Comparison of ENCODE assay signal across 1 cellular context in the genomic region with DNA sequence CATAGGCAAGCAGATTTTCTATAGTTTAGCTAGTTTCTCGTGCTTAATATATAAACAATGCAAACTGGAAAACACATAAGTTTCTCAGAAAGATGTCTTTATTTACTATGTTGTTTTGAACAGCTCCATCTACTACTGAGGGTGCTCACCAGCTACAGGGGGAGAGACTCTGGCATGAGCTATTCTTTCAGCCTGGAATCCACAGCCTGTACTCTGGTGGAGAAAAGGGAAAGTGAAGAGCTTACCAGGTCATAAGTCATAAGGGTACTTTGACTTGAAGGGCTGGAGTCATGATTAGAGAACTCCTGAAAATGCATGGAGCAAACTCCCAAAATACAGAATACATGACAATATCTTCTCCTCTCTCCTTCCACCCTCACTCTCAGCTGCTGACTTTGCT.
TF ChIP-seq lines count a peak whose summit lies in the region.

No MANE protein-coding gene starts in this region.

TF ChIP-seq in GM12878, 131 proteins besides CTCF, POLR2A, EP300 and RAD21:
- TF ChIP-seq IKZF2 (IDR thresholded peaks at IDR 0.05), result no peak
- TF ChIP-seq JUND (IDR thresholded peaks at IDR 0.05; ENCODE audit: low read depth, low read length), result no peak
- no peak for TF ChIP-seq FOXM1 (IDR thresholded peaks at IDR 0.05; ENCODE audit: low read depth, low read length)
- no peak for TF ChIP-seq POLR2AphosphoS5 (IDR thresholded peaks at IDR 0.05; ENCODE audit: low read length)
- TF ChIP-seq SMC3 (IDR thresholded peaks at IDR 0.05; ENCODE audit: borderline replicate concordance, low read length), result no peak
- TF ChIP-seq TARDBP (IDR thresholded peaks at IDR 0.05; ENCODE audit: borderline replicate concordance), result no peak
- TF ChIP-seq EZH2 (IDR thresholded peaks at IDR 0.05; ENCODE audit: borderline replicate concordance, control insufficient read depth, low read depth, low read length), result no peak
- TF ChIP-seq ZSCAN29 (IDR thresholded peaks at IDR 0.05), result no peak
- TF ChIP-seq NFYA (IDR thresholded peaks at IDR 0.05; ENCODE audit: borderline replicate concordance, low read depth, low read length), result no peak
- TF ChIP-seq, protein P1, sequence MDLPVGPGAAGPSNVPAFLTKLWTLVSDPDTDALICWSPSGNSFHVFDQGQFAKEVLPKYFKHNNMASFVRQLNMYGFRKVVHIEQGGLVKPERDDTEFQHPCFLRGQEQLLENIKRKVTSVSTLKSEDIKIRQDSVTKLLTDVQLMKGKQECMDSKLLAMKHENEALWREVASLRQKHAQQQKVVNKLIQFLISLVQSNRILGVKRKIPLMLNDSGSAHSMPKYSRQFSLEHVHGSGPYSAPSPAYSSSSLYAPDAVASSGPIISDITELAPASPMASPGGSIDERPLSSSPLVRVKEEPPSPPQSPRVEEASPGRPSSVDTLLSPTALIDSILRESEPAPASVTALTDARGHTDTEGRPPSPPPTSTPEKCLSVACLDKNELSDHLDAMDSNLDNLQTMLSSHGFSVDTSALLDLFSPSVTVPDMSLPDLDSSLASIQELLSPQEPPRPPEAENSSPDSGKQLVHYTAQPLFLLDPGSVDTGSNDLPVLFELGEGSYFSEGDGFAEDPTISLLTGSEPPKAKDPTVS (IDR thresholded peaks at IDR 0.05; ENCODE audit: low read depth, low read length), result no peak
- no peak for TF ChIP-seq NRF1 (conservative IDR thresholded peaks at IDR 0.05; ENCODE audit: low read depth, low read length)
- no peak for TF ChIP-seq ZNF274 (IDR thresholded peaks at IDR 0.05; ENCODE audit: insufficient read depth, insufficient read length)
- TF ChIP-seq, protein P2, sequence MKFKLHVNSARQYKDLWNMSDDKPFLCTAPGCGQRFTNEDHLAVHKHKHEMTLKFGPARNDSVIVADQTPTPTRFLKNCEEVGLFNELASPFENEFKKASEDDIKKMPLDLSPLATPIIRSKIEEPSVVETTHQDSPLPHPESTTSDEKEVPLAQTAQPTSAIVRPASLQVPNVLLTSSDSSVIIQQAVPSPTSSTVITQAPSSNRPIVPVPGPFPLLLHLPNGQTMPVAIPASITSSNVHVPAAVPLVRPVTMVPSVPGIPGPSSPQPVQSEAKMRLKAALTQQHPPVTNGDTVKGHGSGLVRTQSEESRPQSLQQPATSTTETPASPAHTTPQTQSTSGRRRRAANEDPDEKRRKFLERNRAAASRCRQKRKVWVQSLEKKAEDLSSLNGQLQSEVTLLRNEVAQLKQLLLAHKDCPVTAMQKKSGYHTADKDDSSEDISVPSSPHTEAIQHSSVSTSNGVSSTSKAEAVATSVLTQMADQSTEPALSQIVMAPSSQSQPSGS (IDR thresholded peaks at IDR 0.05; ENCODE audit: low read length), result no peak
- TF ChIP-seq IRF4 (IDR thresholded peaks at IDR 0.05; ENCODE audit: low read depth, low read length), result no peak
- TF ChIP-seq CHD4 (IDR thresholded peaks at IDR 0.05), result no peak
- TF ChIP-seq, protein P3, sequence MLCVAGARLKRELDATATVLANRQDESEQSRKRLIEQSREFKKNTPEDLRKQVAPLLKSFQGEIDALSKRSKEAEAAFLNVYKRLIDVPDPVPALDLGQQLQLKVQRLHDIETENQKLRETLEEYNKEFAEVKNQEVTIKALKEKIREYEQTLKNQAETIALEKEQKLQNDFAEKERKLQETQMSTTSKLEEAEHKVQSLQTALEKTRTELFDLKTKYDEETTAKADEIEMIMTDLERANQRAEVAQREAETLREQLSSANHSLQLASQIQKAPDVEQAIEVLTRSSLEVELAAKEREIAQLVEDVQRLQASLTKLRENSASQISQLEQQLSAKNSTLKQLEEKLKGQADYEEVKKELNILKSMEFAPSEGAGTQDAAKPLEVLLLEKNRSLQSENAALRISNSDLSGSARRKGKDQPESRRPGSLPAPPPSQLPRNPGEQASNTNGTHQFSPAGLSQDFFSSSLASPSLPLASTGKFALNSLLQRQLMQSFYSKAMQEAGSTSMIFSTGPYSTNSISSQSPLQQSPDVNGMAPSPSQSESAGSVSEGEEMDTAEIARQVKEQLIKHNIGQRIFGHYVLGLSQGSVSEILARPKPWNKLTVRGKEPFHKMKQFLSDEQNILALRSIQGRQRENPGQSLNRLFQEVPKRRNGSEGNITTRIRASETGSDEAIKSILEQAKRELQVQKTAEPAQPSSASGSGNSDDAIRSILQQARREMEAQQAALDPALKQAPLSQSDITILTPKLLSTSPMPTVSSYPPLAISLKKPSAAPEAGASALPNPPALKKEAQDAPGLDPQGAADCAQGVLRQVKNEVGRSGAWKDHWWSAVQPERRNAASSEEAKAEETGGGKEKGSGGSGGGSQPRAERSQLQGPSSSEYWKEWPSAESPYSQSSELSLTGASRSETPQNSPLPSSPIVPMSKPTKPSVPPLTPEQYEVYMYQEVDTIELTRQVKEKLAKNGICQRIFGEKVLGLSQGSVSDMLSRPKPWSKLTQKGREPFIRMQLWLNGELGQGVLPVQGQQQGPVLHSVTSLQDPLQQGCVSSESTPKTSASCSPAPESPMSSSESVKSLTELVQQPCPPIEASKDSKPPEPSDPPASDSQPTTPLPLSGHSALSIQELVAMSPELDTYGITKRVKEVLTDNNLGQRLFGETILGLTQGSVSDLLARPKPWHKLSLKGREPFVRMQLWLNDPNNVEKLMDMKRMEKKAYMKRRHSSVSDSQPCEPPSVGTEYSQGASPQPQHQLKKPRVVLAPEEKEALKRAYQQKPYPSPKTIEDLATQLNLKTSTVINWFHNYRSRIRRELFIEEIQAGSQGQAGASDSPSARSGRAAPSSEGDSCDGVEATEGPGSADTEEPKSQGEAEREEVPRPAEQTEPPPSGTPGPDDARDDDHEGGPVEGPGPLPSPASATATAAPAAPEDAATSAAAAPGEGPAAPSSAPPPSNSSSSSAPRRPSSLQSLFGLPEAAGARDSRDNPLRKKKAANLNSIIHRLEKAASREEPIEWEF (IDR thresholded peaks at IDR 0.05; ENCODE audit: insufficient replicate concordance, low read depth, low read length), result no peak
TF ChIP-seq in GM12878: peak in this region for 0.
